Comparison of ENCODE assay signal across 1 cellular context in the genomic region with DNA sequence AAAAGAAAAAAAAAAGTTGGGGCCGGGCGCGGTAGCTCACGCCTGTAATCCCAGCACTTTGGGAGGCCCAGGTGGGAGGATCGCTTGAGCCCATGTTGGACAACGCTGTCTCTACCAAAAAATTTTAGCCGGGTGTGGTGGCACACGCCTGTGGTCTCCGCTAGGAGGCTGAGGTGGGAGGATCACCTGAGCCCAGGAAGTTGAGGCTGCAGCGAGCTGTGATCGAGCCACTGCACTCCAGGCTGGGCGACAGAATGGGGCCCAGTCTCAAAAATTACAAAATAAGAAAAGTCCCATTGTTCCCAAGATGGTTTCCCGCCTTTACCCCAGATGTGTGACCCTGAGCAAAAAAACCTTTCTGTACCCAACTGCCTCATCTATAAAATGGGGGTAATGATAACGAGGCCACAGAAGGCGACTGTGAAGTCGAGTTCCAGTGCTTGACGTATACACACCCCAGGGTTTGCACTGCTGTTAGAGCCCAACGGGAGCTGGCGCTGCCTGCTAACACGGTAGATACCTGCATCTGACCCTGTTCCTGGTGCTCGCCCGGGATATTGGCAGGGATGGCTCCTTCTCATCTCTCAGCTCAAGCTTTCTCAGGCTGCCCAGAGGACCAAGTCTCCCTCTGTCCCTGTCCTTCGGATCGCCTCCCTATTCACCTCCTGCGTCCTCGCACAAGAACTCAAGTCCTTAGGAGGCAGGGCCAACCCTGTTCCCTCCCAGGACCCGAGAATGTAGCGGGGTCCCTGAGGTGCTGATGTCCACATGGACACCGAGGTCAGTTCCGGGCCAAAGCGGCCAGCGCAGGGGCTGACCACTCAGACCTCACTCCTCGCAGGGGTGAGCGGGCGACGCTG.
A peak's percentile ranks its signal among the peaks of the same experiment; 100 is the strongest.
TF ChIP-seq lines count a peak whose summit lies in the region.

No MANE protein-coding gene starts in this region.

TF ChIP-seq in HepG2, 621 proteins besides CTCF, POLR2A, EP300 and RAD21 (continues in another document):
- TF ChIP-seq ZNF264 (CRISPR knock-in tag; IDR thresholded peaks at IDR 0.05) = 0 out of 2 replicates have a peak, but pooled peaks have one; percentile 13
- TF ChIP-seq, protein P1, sequence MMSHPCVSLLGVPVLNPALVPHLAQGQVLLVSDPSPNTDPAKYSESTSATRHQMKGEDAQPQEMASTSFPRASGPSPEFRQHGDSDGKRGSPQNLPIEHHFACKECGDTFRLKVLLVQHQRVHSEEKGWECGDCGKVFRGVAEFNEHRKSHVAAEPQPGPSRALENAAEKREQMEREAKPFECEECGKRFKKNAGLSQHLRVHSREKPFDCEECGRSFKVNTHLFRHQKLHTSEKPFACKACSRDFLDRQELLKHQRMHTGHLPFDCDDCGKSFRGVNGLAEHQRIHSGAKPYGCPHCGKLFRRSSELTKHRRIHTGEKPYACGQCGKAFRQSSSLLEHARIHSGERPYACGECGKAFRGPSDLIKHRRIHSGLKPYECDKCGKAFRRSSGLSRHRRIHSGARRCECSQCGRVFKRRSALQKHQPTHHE (CRISPR knock-in tag; IDR thresholded peaks at IDR 0.05; ENCODE audit: borderline replicate concordance) = peak; percentile 33; the same call in 1 of the 2 replicates
- TF ChIP-seq POLR2AphosphoS5 (IDR thresholded peaks at IDR 0.05; ENCODE audit: low read depth, low read length) = peak; percentile 56; the same call in 1 of the 2 replicates
- 0 out of 2 replicates have a peak, but pooled peaks have one; percentile 78 for TF ChIP-seq ZNF816 (CRISPR knock-in tag; IDR thresholded peaks at IDR 0.05; ENCODE audit: borderline replicate concordance)
- TF ChIP-seq BRD4 (CRISPR knock-in tag; IDR thresholded peaks at IDR 0.05) = peak; percentile 59; the same call in 1 of the 2 replicates
- 0 out of 2 replicates have a peak, but pooled peaks have one; percentile 66 for TF ChIP-seq ZNF598 (CRISPR knock-in tag; IDR thresholded peaks at IDR 0.05; ENCODE audit: borderline replicate concordance)
- TF ChIP-seq ARID2 (CRISPR knock-in tag; IDR thresholded peaks at IDR 0.05; ENCODE audit: borderline replicate concordance) = peak; percentile 80; the same call in 1 of the 2 replicates
- TF ChIP-seq ZNF224 (CRISPR knock-in tag; IDR thresholded peaks at IDR 0.05) = 0 out of 2 replicates have a peak, but pooled peaks have one; percentile 42
- 0 out of 2 replicates have a peak, but pooled peaks have one; percentile 7 for TF ChIP-seq KDM1A (CRISPR knock-in tag; IDR thresholded peaks at IDR 0.05)
- TF ChIP-seq XBP1 (CRISPR knock-in tag; IDR thresholded peaks at IDR 0.05) = peak; percentile 39; the same call in 1 of the 2 replicates
- TF ChIP-seq, protein P2, sequence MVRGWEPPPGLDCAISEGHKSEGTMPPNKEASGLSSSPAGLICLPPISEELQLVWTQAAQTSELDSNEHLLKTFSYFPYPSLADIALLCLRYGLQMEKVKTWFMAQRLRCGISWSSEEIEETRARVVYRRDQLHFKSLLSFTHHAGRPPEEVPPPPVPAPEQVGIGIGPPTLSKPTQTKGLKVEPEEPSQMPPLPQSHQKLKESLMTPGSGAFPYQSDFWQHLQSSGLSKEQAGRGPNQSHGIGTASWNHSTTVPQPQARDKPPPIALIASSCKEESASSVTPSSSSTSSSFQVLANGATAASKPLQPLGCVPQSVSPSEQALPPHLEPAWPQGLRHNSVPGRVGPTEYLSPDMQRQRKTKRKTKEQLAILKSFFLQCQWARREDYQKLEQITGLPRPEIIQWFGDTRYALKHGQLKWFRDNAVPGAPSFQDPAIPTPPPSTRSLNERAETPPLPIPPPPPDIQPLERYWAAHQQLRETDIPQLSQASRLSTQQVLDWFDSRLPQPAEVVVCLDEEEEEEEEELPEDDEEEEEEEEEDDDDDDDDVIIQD (CRISPR knock-in tag; IDR thresholded peaks at IDR 0.05; ENCODE audit: low read depth) = peak; percentile 43; the same call in 1 of the 2 replicates
- TF ChIP-seq, protein P3, sequence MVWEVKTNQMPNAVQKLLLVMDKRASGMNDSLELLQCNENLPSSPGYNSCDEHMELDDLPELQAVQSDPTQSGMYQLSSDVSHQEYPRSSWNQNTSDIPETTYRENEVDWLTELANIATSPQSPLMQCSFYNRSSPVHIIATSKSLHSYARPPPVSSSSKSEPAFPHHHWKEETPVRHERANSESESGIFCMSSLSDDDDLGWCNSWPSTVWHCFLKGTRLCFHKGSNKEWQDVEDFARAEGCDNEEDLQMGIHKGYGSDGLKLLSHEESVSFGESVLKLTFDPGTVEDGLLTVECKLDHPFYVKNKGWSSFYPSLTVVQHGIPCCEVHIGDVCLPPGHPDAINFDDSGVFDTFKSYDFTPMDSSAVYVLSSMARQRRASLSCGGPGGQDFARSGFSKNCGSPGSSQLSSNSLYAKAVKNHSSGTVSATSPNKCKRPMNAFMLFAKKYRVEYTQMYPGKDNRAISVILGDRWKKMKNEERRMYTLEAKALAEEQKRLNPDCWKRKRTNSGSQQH (CRISPR knock-in tag; IDR thresholded peaks at IDR 0.05; ENCODE audit: low read depth) = peak; percentile 76; the same call in 1 of the 2 replicates
- TF ChIP-seq ZNF746 (CRISPR knock-in tag; IDR thresholded peaks at IDR 0.05) = 0 out of 2 replicates have a peak, but pooled peaks have one; percentile 19
- TF ChIP-seq NFKB2 (CRISPR knock-in tag; IDR thresholded peaks at IDR 0.05; ENCODE audit: borderline replicate concordance) = no peak
- TF ChIP-seq BRCA1 (CRISPR knock-in tag; IDR thresholded peaks at IDR 0.05) = 0 out of 2 replicates have a peak, but pooled peaks have one; percentile 20
- TF ChIP-seq ZNF850 (CRISPR knock-in tag; conservative IDR thresholded peaks at IDR 0.05) = peak; percentile 93; the same call in 1 of the 2 replicates
- TF ChIP-seq TBX3 (IDR thresholded peaks at IDR 0.05; ENCODE audit: borderline replicate concordance) = no peak
- TF ChIP-seq ZFAT (CRISPR knock-in tag; conservative IDR thresholded peaks at IDR 0.05) = peak; percentile 65; the same call in 1 of the 2 replicates
- TF ChIP-seq, protein P4, sequence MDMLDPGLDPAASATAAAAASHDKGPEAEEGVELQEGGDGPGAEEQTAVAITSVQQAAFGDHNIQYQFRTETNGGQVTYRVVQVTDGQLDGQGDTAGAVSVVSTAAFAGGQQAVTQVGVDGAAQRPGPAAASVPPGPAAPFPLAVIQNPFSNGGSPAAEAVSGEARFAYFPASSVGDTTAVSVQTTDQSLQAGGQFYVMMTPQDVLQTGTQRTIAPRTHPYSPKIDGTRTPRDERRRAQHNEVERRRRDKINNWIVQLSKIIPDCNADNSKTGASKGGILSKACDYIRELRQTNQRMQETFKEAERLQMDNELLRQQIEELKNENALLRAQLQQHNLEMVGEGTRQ (IDR thresholded peaks at IDR 0.05; ENCODE audit: low read depth, low read length) = no peak
- TF ChIP-seq, protein P4 (CRISPR knock-in tag; IDR thresholded peaks at IDR 0.05; ENCODE audit: borderline replicate concordance) = no peak
- peak; percentile 31; the same call in 1 of the 2 replicates for TF ChIP-seq SNAI1 (CRISPR knock-in tag; IDR thresholded peaks at IDR 0.05; ENCODE audit: borderline replicate concordance)
- no peak for TF ChIP-seq LCORL (IDR thresholded peaks at IDR 0.05)
- peak; percentile 18; the same call in 1 of the 2 replicates for TF ChIP-seq LCORL (CRISPR knock-in tag; IDR thresholded peaks at IDR 0.05)
- peak; percentile 3; the same call in 1 of the 2 replicates for TF ChIP-seq CREBL2 (CRISPR knock-in tag; IDR thresholded peaks at IDR 0.05; ENCODE audit: borderline replicate concordance)
- TF ChIP-seq NFE2L2 (IDR thresholded peaks at IDR 0.05; ENCODE audit: low read length) = no peak
- TF ChIP-seq RARA (CRISPR knock-in tag; IDR thresholded peaks at IDR 0.05) = peak; percentile 55
- TF ChIP-seq, protein P5, sequence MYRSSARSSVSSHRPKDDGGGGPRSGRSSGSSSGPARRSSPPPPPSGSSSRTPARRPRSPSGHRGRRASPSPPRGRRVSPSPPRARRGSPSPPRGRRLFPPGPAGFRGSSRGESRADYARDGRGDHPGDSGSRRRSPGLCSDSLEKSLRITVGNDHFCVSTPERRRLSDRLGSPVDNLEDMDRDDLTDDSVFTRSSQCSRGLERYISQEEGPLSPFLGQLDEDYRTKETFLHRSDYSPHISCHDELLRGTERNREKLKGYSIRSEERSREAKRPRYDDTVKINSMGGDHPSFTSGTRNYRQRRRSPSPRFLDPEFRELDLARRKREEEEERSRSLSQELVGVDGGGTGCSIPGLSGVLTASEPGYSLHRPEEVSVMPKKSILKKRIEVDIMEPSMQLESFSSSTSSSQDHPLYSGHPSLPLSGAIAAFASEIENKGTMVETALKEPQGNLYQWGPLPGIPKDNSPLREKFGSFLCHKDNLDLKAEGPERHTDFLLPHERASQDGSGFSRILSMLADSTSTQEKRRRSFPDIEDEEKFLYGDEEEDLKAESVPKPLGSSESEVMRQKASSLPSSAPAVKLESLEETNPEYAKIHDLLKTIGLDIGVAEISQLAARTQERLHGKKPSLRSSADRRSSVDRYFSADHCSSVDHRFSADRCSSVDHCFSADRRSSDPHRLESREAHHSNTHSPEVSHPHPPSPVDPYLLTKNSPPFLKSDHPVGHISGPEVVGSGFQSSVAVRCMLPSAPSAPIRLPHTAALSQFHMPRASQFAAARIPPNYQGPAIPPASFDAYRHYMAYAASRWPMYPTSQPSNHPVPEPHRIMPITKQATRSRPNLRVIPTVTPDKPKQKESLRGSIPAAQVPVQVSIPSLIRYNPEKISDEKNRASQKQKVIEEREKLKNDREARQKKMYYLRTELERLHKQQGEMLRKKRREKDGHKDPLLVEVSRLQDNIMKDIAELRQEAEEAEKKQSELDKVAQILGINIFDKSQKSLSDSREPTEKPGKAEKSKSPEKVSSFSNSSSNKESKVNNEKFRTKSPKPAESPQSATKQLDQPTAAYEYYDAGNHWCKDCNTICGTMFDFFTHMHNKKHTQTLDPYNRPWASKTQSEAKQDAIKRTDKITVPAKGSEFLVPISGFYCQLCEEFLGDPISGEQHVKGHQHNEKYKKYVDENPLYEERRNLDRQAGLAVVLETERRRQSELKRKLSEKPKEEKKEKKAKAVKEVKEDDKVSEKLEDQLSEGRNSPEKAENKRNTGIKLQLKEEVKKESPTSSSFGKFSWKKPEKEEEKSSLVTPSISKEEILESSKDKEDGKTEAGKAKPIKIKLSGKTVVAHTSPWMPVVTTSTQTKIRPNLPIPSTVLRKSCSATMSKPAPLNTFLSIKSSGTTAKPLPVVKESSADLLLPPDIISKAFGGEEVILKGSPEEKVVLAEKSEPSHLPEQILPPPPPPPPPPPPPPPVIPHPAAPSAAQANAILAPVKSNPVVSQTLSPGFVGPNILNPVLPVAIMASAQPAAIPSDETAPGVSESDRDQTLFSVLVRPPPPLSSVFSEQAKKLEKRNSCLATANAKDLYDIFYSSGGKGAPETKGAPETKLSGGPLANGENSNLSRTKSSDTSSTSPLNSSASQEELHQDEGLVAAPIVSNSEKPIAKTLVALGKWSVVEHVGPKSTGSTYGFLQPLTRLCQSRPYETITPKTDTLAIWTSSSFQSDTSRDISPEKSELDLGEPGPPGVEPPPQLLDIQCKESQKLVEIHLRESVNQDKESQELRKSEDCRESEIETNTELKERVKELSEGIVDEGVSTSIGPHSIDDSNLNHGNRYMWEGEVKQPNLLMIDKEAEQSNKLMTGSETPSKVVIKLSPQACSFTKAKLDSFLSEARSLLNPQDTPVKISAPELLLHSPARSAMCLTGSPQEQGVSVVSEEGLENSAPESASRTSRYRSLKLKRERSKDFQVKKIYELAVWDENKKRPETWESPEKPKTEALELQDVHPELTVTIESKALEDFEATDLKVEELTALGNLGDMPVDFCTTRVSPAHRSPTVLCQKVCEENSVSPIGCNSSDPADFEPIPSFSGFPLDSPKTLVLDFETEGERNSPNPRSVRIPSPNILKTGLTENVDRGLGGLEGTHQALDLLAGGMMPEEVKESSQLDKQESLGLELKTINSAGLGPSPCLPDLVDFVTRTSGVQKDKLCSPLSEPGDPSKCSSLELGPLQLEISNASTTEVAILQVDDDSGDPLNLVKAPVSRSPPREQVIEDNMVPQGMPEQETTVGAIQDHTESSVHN (CRISPR knock-in tag; IDR thresholded peaks at IDR 0.05) = no peak; the same call in 1 of the 2 replicates
- 0 out of 2 replicates have a peak, but pooled peaks have one; percentile 38 for TF ChIP-seq ZNF263 (CRISPR knock-in tag; IDR thresholded peaks at IDR 0.05)
- TF ChIP-seq, protein P6, sequence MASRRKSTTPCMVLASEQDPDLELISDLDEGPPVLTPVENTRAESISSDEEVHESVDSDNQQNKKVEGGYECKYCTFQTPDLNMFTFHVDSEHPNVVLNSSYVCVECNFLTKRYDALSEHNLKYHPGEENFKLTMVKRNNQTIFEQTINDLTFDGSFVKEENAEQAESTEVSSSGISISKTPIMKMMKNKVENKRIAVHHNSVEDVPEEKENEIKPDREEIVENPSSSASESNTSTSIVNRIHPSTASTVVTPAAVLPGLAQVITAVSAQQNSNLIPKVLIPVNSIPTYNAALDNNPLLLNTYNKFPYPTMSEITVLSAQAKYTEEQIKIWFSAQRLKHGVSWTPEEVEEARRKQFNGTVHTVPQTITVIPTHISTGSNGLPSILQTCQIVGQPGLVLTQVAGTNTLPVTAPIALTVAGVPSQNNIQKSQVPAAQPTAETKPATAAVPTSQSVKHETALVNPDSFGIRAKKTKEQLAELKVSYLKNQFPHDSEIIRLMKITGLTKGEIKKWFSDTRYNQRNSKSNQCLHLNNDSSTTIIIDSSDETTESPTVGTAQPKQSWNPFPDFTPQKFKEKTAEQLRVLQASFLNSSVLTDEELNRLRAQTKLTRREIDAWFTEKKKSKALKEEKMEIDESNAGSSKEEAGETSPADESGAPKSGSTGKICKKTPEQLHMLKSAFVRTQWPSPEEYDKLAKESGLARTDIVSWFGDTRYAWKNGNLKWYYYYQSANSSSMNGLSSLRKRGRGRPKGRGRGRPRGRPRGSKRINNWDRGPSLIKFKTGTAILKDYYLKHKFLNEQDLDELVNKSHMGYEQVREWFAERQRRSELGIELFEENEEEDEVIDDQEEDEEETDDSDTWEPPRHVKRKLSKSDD (CRISPR knock-in tag; IDR thresholded peaks at IDR 0.05; ENCODE audit: low read depth) = no peak
- TF ChIP-seq, protein P7, sequence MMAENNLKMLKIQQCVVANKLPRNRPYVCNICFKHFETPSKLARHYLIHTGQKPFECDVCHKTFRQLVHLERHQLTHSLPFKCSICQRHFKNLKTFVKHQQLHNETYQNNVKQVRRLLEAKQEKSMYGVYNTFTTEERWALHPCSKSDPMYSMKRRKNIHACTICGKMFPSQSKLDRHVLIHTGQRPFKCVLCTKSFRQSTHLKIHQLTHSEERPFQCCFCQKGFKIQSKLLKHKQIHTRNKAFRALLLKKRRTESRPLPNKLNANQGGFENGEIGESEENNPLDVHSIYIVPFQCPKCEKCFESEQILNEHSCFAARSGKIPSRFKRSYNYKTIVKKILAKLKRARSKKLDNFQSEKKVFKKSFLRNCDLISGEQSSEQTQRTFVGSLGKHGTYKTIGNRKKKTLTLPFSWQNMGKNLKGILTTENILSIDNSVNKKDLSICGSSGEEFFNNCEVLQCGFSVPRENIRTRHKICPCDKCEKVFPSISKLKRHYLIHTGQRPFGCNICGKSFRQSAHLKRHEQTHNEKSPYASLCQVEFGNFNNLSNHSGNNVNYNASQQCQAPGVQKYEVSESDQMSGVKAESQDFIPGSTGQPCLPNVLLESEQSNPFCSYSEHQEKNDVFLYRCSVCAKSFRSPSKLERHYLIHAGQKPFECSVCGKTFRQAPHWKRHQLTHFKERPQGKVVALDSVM (CRISPR knock-in tag; IDR thresholded peaks at IDR 0.05) = peak; percentile 98
- peak; percentile 41; the same call in 1 of the 2 replicates for TF ChIP-seq ZMYM3 (CRISPR knock-in tag; IDR thresholded peaks at IDR 0.05)
